In genomic region chr22:40036591-40037225, GRCh38 we compare ENCODE assay signal across 8 cellular contexts. TPM values are rescaled to one million over a fixed set of nuclear protein-coding genes. Genes with fewer than 3 reads are reported as not detected.
DNase-seq lines count a peak whose midpoint lies in the region; ATAC-seq and TF ChIP-seq lines count a peak whose summit lies in the region.

No MANE protein-coding gene starts in this region.

- CTCF ChIA-PET in MCF 10A (lab: Yijun Ruan, JAX), result interaction anchor here (0.5 to 22.5 kb wide), 15 partner anchors 10 to 1629 kb away, joined by 3 to 471 read pairs (median 4); partner anchors contain the start of gene RPS19BP1

- no peak overlapping the region for H3K4me3 Mint-ChIP-seq in MCF 10A (ENCODE audit: unreplicated experiment)

- H3K27ac Mint-ChIP-seq in MCF 10A (ENCODE audit: low read depth, unreplicated experiment), result no peak overlapping the region

- H3K9me3 Mint-ChIP-seq in MCF 10A (ENCODE audit: unreplicated experiment), result no peaks in the 10 kb centered on the region

- intact Hi-C loops in MCF 10A (cut with micrococcal nuclease), result no loop called here

- no TSS peak for BruUV-seq in MCF 10A (replicated peaks; lab: Mats Ljungman, UMichigan)

- peaks cover 28% of the 10 kb centered on the region for H3K4me1 Mint-ChIP-seq in MCF 10A (ENCODE audit: insufficient read depth, unreplicated experiment)

- POLR2A ChIA-PET in MCF 10A (lab: Yijun Ruan, JAX), result interaction anchor here (0.6 to 12.8 kb wide), 8 partner anchors 12 to 505 kb away, joined by 3 to 174 read pairs (median 4); partner anchors contain the start of genes ADSL and RPS19BP1

- H3K27me3 Mint-ChIP-seq in MCF 10A (ENCODE audit: insufficient read depth, unreplicated experiment), result no peaks in the 10 kb centered on the region

- peak; percentile 48 for DNase-seq in NCI-H146 (lab: John Stamatoyannopoulos, UW)
- DNase-seq in NCI-H146 treated with DMSO at 0.1 percent for 48 hours (lab: John Stamatoyannopoulos, UW; ENCODE audit: unreplicated experiment), result no peak
- peak; percentile 46 for DNase-seq in NCI-H1694 (lab: John Stamatoyannopoulos, UW)
- DNase-seq in T1000 (lab: John Stamatoyannopoulos, UW), result peak; percentile 10
- DNase-seq in MCF 10A (ENCODE audit: unreplicated experiment), result peak; percentile 77
- peak; percentile 66 for DNase-seq in inferior parietal cortex (ENCODE audit: extremely low spot score)
- DNase-seq in stimulated activated CD4-positive, alpha-beta T cell treated with anti-CD3 and anti-CD28 coated beads, Interleukin-1b, Interleukin-23, amount 100 ng/mL, for 4 hours (ENCODE audit: low read depth in 2 of 2), result peak; percentile 25 to 37

- TF ChIP-seq CTCF in MCF 10A (IDR thresholded peaks at IDR 0.05; ENCODE audit: unreplicated experiment), result peak; percentile 75

- no peak for ATAC-seq in GM21447 (IDR thresholded peaks at IDR 0.05; ENCODE audit: unreplicated experiment)

- H3K36me3 Mint-ChIP-seq in MCF 10A (ENCODE audit: insufficient read depth, unreplicated experiment), result peaks cover 6% of the 10 kb centered on the region

RNA-seq across cellular contexts. Expression of gene FAM83F, which starts 42.0 kb away (rescaled TPM):
- total RNA-seq in MCF 10A (2022), result 33.1 and 41.3 TPM in 2 replicates
